In the genomic region with DNA sequence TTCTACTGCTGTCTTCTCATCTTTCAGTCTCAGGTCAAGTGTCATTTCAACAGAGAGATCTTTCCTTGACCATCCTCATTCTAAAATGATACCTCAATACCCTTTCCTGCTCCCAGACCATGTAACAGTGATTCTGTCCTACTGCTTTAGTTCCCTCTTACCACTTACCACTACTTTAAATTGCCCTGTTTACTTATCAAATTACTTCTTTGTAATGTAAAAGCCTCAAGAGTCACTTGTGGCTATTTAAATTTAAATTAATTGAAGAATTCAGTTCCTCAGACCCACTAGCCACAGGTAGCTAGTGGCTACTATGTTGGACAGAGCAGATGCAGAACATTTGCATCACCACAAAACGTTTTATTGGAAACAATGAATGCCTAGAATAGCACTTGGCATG, we compare ENCODE assay signal across 22 cellular contexts.
"Had no signal": no experiment of that assay in that cellular context is flagged by ENCODE, and none has a peak within 500 bp of the region (broad histone marks: within the 10 kb centered on the region; RNA-seq: fewer than 3 reads in every experiment).

No MANE protein-coding gene starts in this region.

- DNase-seq: cortex of kidney; dorsolateral prefrontal cortex; effector CD8-positive, alpha-beta T cell; foreskin melanocyte; heart right ventricle; kidney glomerular epithelial cell; mesendoderm; naive thymus-derived CD8-positive, alpha-beta T cell; psoas muscle; retina; right lobe of liver; spleen; stimulated activated CD4-positive, alpha-beta T cell treated with anti-CD3 and anti-CD28 coated beads, Interleukin-15, amount 100 ng/mL, for 24 hours; stimulated activated CD4-positive, alpha-beta T cell treated with anti-CD3 and anti-CD28 coated beads, Interleukin-1b, Interleukin-23, amount 100 ng/mL, for 48 hours; stimulated activated CD4-positive, alpha-beta T cell treated with anti-CD3 and anti-CD28 coated beads, Interleukin-4, amount 100 ng/mL, for 24 hours; tibial artery; upper lobe of left lung; uterus had no signal

- H3K27ac Mint-ChIP-seq: stimulated activated memory B cell treated with anti-CD40 and anti-IgM and Interleukin-4, amounts not matched to agents 10 μg/mL and 1 μg/mL and 100 μg/mL, for 72 hours; stimulated activated naive CD8-positive, alpha-beta T cell treated with anti-CD3 and anti-CD28 coated beads, Interleukin-15, Interleukin-2, amounts not matched to agents 100 ng/mL and 50 ng/mL, for 24 hours had no signal

- H3K4me1 Mint-ChIP-seq: naive thymus-derived CD8-positive, alpha-beta T cell; stimulated activated memory B cell treated with anti-CD40 and anti-IgM and Interleukin-4, amounts not matched to agents 10 μg/mL and 1 μg/mL and 100 μg/mL, for 72 hours had no signal

- H3K27ac ChIP-seq: dorsolateral prefrontal cortex, heart right ventricle, neutrophil, psoas muscle, right lobe of liver, spleen, tibial artery, upper lobe of left lung, uterus had no signal

- FAIRE-seq: islet of Langerhans had no signal

- H3K4me3 Mint-ChIP-seq: naive thymus-derived CD8-positive, alpha-beta T cell; stimulated activated memory B cell treated with anti-CD40 and anti-IgM and Interleukin-4, amounts not matched to agents 10 μg/mL and 1 μg/mL and 100 μg/mL, for 72 hours; stimulated activated naive CD8-positive, alpha-beta T cell treated with anti-CD3 and anti-CD28 coated beads, Interleukin-15, Interleukin-2, amounts not matched to agents 100 ng/mL and 50 ng/mL, for 24 hours had no signal

- ATAC-seq: heart right ventricle; naive thymus-derived CD8-positive, alpha-beta T cell; psoas muscle; right lobe of liver; stimulated activated memory B cell treated with anti-CD40 and anti-IgM and Interleukin-4, amounts not matched to agents 10 μg/mL and 1 μg/mL and 100 μg/mL, for 72 hours had no signal

- H3K36me3 ChIP-seq: heart right ventricle, neutrophil, right lobe of liver, spleen, tibial artery, upper lobe of left lung, uterus had no signal

- H3K4me3 ChIP-seq: dorsolateral prefrontal cortex, heart right ventricle, psoas muscle, right lobe of liver, spleen, tibial artery, upper lobe of left lung, uterus had no signal

- H3K27me3 ChIP-seq: dorsolateral prefrontal cortex, heart right ventricle, neutrophil, right lobe of liver, spleen, tibial artery, upper lobe of left lung, uterus had no signal

- H3K9me3 ChIP-seq: heart right ventricle, neutrophil, psoas muscle, right lobe of liver, spleen, tibial artery, upper lobe of left lung, uterus had no signal

- H3K4me1 ChIP-seq: psoas muscle, right lobe of liver, spleen, upper lobe of left lung, uterus had no signal

- H3K27me3 Mint-ChIP-seq: stimulated activated memory B cell treated with anti-CD40 and anti-IgM and Interleukin-4, amounts not matched to agents 10 μg/mL and 1 μg/mL and 100 μg/mL, for 72 hours; stimulated activated naive CD8-positive, alpha-beta T cell treated with anti-CD3 and anti-CD28 coated beads, Interleukin-15, Interleukin-2, amounts not matched to agents 100 ng/mL and 50 ng/mL, for 24 hours had no signal

- H3K9me3 Mint-ChIP-seq: naive thymus-derived CD8-positive, alpha-beta T cell; stimulated activated memory B cell treated with anti-CD40 and anti-IgM and Interleukin-4, amounts not matched to agents 10 μg/mL and 1 μg/mL and 100 μg/mL, for 72 hours; stimulated activated naive CD8-positive, alpha-beta T cell treated with anti-CD3 and anti-CD28 coated beads, Interleukin-15, Interleukin-2, amounts not matched to agents 100 ng/mL and 50 ng/mL, for 24 hours had no signal
